Comparison of ENCODE assay signal across 17 cellular contexts in genomic region chr17:82737981-82738877, GRCh38. TPM values are rescaled to one million over a fixed set of nuclear protein-coding genes. Genes with fewer than 3 reads are reported as not detected.
DNase-seq lines count a peak whose midpoint lies in the region; ATAC-seq and TF ChIP-seq lines count a peak whose summit lies in the region.
"Had no signal": no experiment of that assay in that cellular context is flagged by ENCODE, and none has a peak within 500 bp of the region (broad histone marks: within the 10 kb centered on the region; RNA-seq: fewer than 3 reads in every experiment).

No MANE protein-coding gene starts in this region.

- peaks cover 46% of the 10 kb centered on the region for H3K36me3 Mint-ChIP-seq in GM23338 (ENCODE audit: low read depth)

- H3F3A ChIP-seq in GM23338 (replicated peaks; ENCODE audit: low read depth): 0 out of 2 replicates have a peak, but pooled peaks cover 4% of the 10 kb centered on the region

- no peak overlapping the region for H3K4me3 ChIP-seq in vagina
- no peak overlapping the region for H3K4me3 ChIP-seq in GM23338
- H3K4me3 ChIP-seq: neural progenitor cell had no signal

- no peak for TF ChIP-seq CTCF in vagina (IDR thresholded peaks at IDR 0.05)
- no peak for TF ChIP-seq CTCF in GM23338 (conservative IDR thresholded peaks at IDR 0.05; ENCODE audit: low read depth in 2 of 2)

- H3K27me3 ChIP-seq in vagina (no peaks in the 10 kb centered on the region), GM23338 (ENCODE audit: insufficient read depth) (peaks cover 4% of the 10 kb centered on the region; the same call in 1 of the 2 replicates)

- no peak for TF ChIP-seq POLR2A in vagina (IDR thresholded peaks at IDR 0.05)

- no peak overlapping the region for H2AFZ ChIP-seq in GM23338
- H2AFZ ChIP-seq: neural progenitor cell had no signal

- ATAC-seq in HG03280 (IDR thresholded peaks at IDR 0.05; ENCODE audit: unreplicated experiment): no peak
- ATAC-seq in HG03457 (IDR thresholded peaks at IDR 0.05; ENCODE audit: unreplicated experiment): no peak
- no peak for ATAC-seq in GM23338
- ATAC-seq: Panc1; stimulated activated effector memory CD8-positive, alpha-beta T cell treated with anti-CD3 and anti-CD28 coated beads, Interleukin-12 subunit alpha, Interleukin-12 subunit beta, amount 100 ng/mL, for 72 hours had no signal

- H3K9me3 ChIP-seq in vagina: no peaks in the 10 kb centered on the region

- H3K79me2 ChIP-seq in GM23338 (replicated peaks; ENCODE audit: insufficient read depth): no peaks in the 10 kb centered on the region

- no peaks in the 10 kb centered on the region for H4K20me1 ChIP-seq in GM23338 (replicated peaks; ENCODE audit: insufficient read depth)

- H3K4me2 ChIP-seq in GM23338: no peak overlapping the region
- H3K4me2 ChIP-seq: neural progenitor cell had no signal

- H3K27ac Mint-ChIP-seq in GM23338: no peak overlapping the region
- H3K27ac Mint-ChIP-seq: immature natural killer cell; neural progenitor cell; stimulated activated effector memory CD8-positive, alpha-beta T cell treated with anti-CD3 and anti-CD28 coated beads, Interleukin-12 subunit alpha, Interleukin-12 subunit beta, amount 100 ng/mL, for 72 hours had no signal

- H3K4me1 Mint-ChIP-seq in GM23338: 0 out of 3 replicates have a peak, but pooled peaks cover 4% of the 10 kb centered on the region
- H3K4me1 Mint-ChIP-seq: stimulated activated effector memory CD8-positive, alpha-beta T cell treated with anti-CD3 and anti-CD28 coated beads, Interleukin-12 subunit alpha, Interleukin-12 subunit beta, amount 100 ng/mL, for 72 hours had no signal

- H3K9me2 ChIP-seq in GM23338 (ENCODE audit: insufficient read depth): 0 out of 2 replicates have a peak, but pooled peaks cover 4% of the 10 kb centered on the region

- H3K27ac ChIP-seq in vagina (peak overlapping the region; percentile 56), GM23338 (ENCODE audit: low read depth) (no peak overlapping the region)
- H3K27ac ChIP-seq: neural progenitor cell, VCaP had no signal

- H3K36me3 ChIP-seq in vagina: peaks cover 0 to 34% of the 10 kb centered on the region in 2 donors
- peaks cover 18% of the 10 kb centered on the region for H3K36me3 ChIP-seq in GM23338 (ENCODE audit: insufficient read depth)

- H3K4me1 ChIP-seq in vagina (peaks cover 30% of the 10 kb centered on the region), GM23338 (ENCODE audit: insufficient read depth) (no peaks in the 10 kb centered on the region)
- H3K4me1 ChIP-seq: neural progenitor cell had no signal

- DNase-seq in SHP77 treated with DMSO at 0.1 percent for 48 hours (lab: John Stamatoyannopoulos, UW) (peak; percentile 76), globus pallidus (ENCODE audit: low spot score) (peak; percentile 98), midbrain (lab: John Stamatoyannopoulos, UW) (peak; percentile 96), vagina (ENCODE audit: extremely low spot score in 2 of 2) (no peak), GM23338 (ENCODE audit: low spot score) (no peak)
- DNase-seq: activated T-cell treated with anti-CD3 and anti-CD28 coated beads for 4 hours; Calu3; HCEC 1CT; immature natural killer cell; NCI-H2171 treated with DMSO at 0.1 percent for 48 hours; stimulated activated CD4-positive, alpha-beta T cell treated with anti-CD3 and anti-CD28 coated beads, Interleukin-1b, Interleukin-23, amount 100 ng/mL, for 48 hours had no signal

- peaks cover 12% of the 10 kb centered on the region for H3K27me3 Mint-ChIP-seq in GM23338 (ENCODE audit: insufficient read depth, low read depth, poor library complexity)

- intact Hi-C loops in vagina (cut with DNase I): no loop called here

- H3K4me3 Mint-ChIP-seq in GM23338: no peak overlapping the region
- H3K4me3 Mint-ChIP-seq: stimulated activated effector memory CD8-positive, alpha-beta T cell treated with anti-CD3 and anti-CD28 coated beads, Interleukin-12 subunit alpha, Interleukin-12 subunit beta, amount 100 ng/mL, for 72 hours had no signal

- H3K9me3 Mint-ChIP-seq in GM23338: peaks cover 17% of the 10 kb centered on the region

TF ChIP-seq in GM23338, 12 proteins besides CTCF, POLR2A, EP300 and RAD21 (continues in another document):
- TF ChIP-seq STAT1 (IDR thresholded peaks at IDR 0.05; ENCODE audit: unreplicated experiment) (no peak), ZNF331 (CRISPR knock-in tag; IDR thresholded peaks at IDR 0.05; ENCODE audit: low read depth) (no peak), POLR2AphosphoS5 (IDR thresholded peaks at IDR 0.05; ENCODE audit: low read depth) (no peak), JUNB (IDR thresholded peaks at IDR 0.05; ENCODE audit: unreplicated experiment) (no peak), REST (IDR thresholded peaks at IDR 0.05; ENCODE audit: unreplicated experiment) (no peak), ETS1 (IDR thresholded peaks at IDR 0.05) (no peak), EZH2 (IDR thresholded peaks at IDR 0.05; ENCODE audit: low read depth, unreplicated experiment) (no peak), ZNF114 (CRISPR knock-in tag; IDR thresholded peaks at IDR 0.05) (no peak), NANOG (IDR thresholded peaks at IDR 0.05; ENCODE audit: borderline replicate concordance) (no peak), EZH2phosphoT487 (IDR thresholded peaks at IDR 0.05; ENCODE audit: unreplicated experiment) (no peak)

RNA-seq across cellular contexts. Expression of gene FN3K, which starts 2.8 kb away (rescaled TPM):
- total RNA-seq in vagina: 5.9 TPM
- 11.0 and 12.9 TPM in 2 replicates for total RNA-seq in GM23338 (2014; rRNA removed; shearing (Covaris generic))
- 5.3 TPM in 2 replicates for polyA plus RNA-seq in GM23338 (2016; fragmentation: Nextera tagmentation; extraction: Ambion mirVana)

RNA-seq across cellular contexts. Expression of gene TBCD, which starts 13.6 kb away (rescaled TPM):
- total RNA-seq in vagina: 79.3 TPM
- total RNA-seq in GM23338 (2014; rRNA removed; shearing (Covaris generic)): 116 and 122 TPM in 2 replicates
- polyA plus RNA-seq in GM23338 (2016; fragmentation: Nextera tagmentation; extraction: Ambion mirVana): 72.4 and 75.0 TPM in 2 replicates

RNA-seq across cellular contexts. Expression of gene FN3KRP, which starts 21.7 kb away (rescaled TPM):
- total RNA-seq in vagina: 10.6 TPM
- 13.2 and 15.9 TPM in 2 replicates for total RNA-seq in GM23338 (2014; rRNA removed; shearing (Covaris generic))
- polyA plus RNA-seq in GM23338 (2016; fragmentation: Nextera tagmentation; extraction: Ambion mirVana): 15.1 and 16.7 TPM in 2 replicates

RNA-seq across cellular contexts. Expression of gene RAB40B, which starts 39.7 kb away (rescaled TPM):
- 29.2 TPM for total RNA-seq in vagina
- total RNA-seq in GM23338 (2014; rRNA removed; shearing (Covaris generic)): 5.2 and 10.8 TPM in 2 replicates
- 2.8 and 4.2 TPM in 2 replicates for polyA plus RNA-seq in GM23338 (2016; fragmentation: Nextera tagmentation; extraction: Ambion mirVana)

Comparison
In these comparisons a context has a peak if more than half of its experiments do, and no peak if none do; other contexts are left out.
1. DNase-seq: peak in SHP77 treated with DMSO at 0.1 percent for 48 hours (single experiment), globus pallidus (single experiment) and midbrain (single experiment); none in vagina (0 of 2) and GM23338 (single experiment).